ENCODE assay signal across 9 cellular contexts in genomic region chr19:42154471-42155323, GRCh38. TPM values are rescaled to one million over a fixed set of nuclear protein-coding genes. Genes with fewer than 3 reads are reported as not detected.
DNase-seq lines count a peak whose midpoint lies in the region; ATAC-seq and TF ChIP-seq lines count a peak whose summit lies in the region.
"Had no signal": no experiment of that assay in that cellular context is flagged by ENCODE, and none has a peak within 500 bp of the region (broad histone marks: within the 10 kb centered on the region; RNA-seq: fewer than 3 reads in every experiment).

No MANE protein-coding gene starts in this region.

- peak; percentile 32; the same call in 2 of the 3 replicates for ATAC-seq in SK-N-SH treated with all-trans-retinoic acid at 6 μM for 48 hours
- ATAC-seq in natural killer cell treated with Interleukin-12 subunit alpha and Interleukin-12 subunit beta and Interleukin-15 and Interleukin-18, amount 100 ng/mL, for 72 hours, result peak; percentile 45 to 72

- H3K4me3 Mint-ChIP-seq in IgD-negative memory B cell, result peak overlapping the region in 3 of 4 donors; percentile 44 to 85 (median 61)
- H3K4me3 Mint-ChIP-seq in natural killer cell treated with Interleukin-12 subunit alpha and Interleukin-12 subunit beta and Interleukin-15 and Interleukin-18, amount 100 ng/mL, for 72 hours, result peak overlapping the region; percentile 30

- peaks cover 9% of the 10 kb centered on the region for H3K36me3 Mint-ChIP-seq in IgD-negative memory B cell
- H3K36me3 Mint-ChIP-seq in natural killer cell treated with Interleukin-12 subunit alpha and Interleukin-12 subunit beta and Interleukin-15 and Interleukin-18, amount 100 ng/mL, for 72 hours, result no peaks in the 10 kb centered on the region

- in situ Hi-C loops in G401 (cut with HindIII; ENCODE audit: low sequenced_read_pairs), result no loop called here

- DNase-seq in NCI-H345 (lab: John Stamatoyannopoulos, UW), result peak; percentile 11
- no peak for DNase-seq in NCI-H345 treated with DMSO at 0.1 percent for 48 hours (lab: John Stamatoyannopoulos, UW; ENCODE audit: unreplicated experiment)
- no peak for DNase-seq in natural killer cell treated with Interleukin-12 subunit alpha and Interleukin-12 subunit beta and Interleukin-15 and Interleukin-18, amount 100 ng/mL, for 72 hours (ENCODE audit: low spot score)
- no peak for DNase-seq in COLO829 (ENCODE audit: low spot score)
- DNase-seq in G401 (ENCODE audit: low spot score), result no peak
- DNase-seq in globus pallidus (ENCODE audit: low spot score), result no peak
- DNase-seq: activated CD4-positive, alpha-beta T cell treated with anti-CD3 and anti-CD28 coated beads for 48 hours had no signal

- H3K9me3 Mint-ChIP-seq in IgD-negative memory B cell, result no peaks in the 10 kb centered on the region
- H3K9me3 Mint-ChIP-seq in natural killer cell treated with Interleukin-12 subunit alpha and Interleukin-12 subunit beta and Interleukin-15 and Interleukin-18, amount 100 ng/mL, for 72 hours, result no peaks in the 10 kb centered on the region

- H3K4me1 Mint-ChIP-seq in IgD-negative memory B cell, result peaks cover 11 to 22% (median 17%) of the 10 kb centered on the region in 3 donors
- peaks cover 25 to 27% of the 10 kb centered on the region in 2 donors for H3K4me1 Mint-ChIP-seq in natural killer cell treated with Interleukin-12 subunit alpha and Interleukin-12 subunit beta and Interleukin-15 and Interleukin-18, amount 100 ng/mL, for 72 hours (ENCODE audit: low read depth in 2 of 2)

- peaks cover under 1% of the 10 kb centered on the region for H3K27me3 Mint-ChIP-seq in IgD-negative memory B cell
- peaks cover 1 to 19% of the 10 kb centered on the region in 2 donors for H3K27me3 Mint-ChIP-seq in natural killer cell treated with Interleukin-12 subunit alpha and Interleukin-12 subunit beta and Interleukin-15 and Interleukin-18, amount 100 ng/mL, for 72 hours

- peak overlapping the region in 2 of 3 donors; percentile 0 to 33 for H3K27ac Mint-ChIP-seq in IgD-negative memory B cell
- H3K27ac Mint-ChIP-seq in natural killer cell treated with Interleukin-12 subunit alpha and Interleukin-12 subunit beta and Interleukin-15 and Interleukin-18, amount 100 ng/mL, for 72 hours, result peak overlapping the region in 1 of 2 donors; percentile 19

TF ChIP-seq in SK-N-SH treated with all-trans-retinoic acid at 6 μM for 48 hours, 23 proteins besides CTCF, POLR2A, EP300 and RAD21:
- TF ChIP-seq POU6F1 (CRISPR knock-in tag; IDR thresholded peaks at IDR 0.05; ENCODE audit: borderline replicate concordance, low read depth) (no peak), TCF4 (CRISPR knock-in tag; IDR thresholded peaks at IDR 0.05; ENCODE audit: borderline replicate concordance) (no peak), ZNF565 (CRISPR knock-in tag; conservative IDR thresholded peaks at IDR 0.05; ENCODE audit: low read depth) (no peak), ZFP30 (CRISPR knock-in tag; IDR thresholded peaks at IDR 0.05) (no peak), TSHZ2 (CRISPR knock-in tag; IDR thresholded peaks at IDR 0.05) (no peak), RARB (CRISPR knock-in tag; IDR thresholded peaks at IDR 0.05) (no peak), ZFP3 (CRISPR knock-in tag; IDR thresholded peaks at IDR 0.05) (no peak)
TF ChIP-seq in SK-N-SH treated with all-trans-retinoic acid at 6 μM for 48 hours: peak in this region for 0.

RNA-seq across cellular contexts. Expression of gene POU2F2, which starts 22.5 kb away (rescaled TPM):
- polyA plus RNA-seq in IgD-negative memory B cell, result 89.1 TPM
- total RNA-seq in natural killer cell treated with Interleukin-12 subunit alpha and Interleukin-12 subunit beta and Interleukin-15 and Interleukin-18, amount 100 ng/mL, for 72 hours, result 10 to 100 TPM; 21.6 to 30.5 TPM
- total RNA-seq in G401 (2014; rRNA removed; shearing (Covaris generic)), result not detected in 2 replicates

Comparison
In these comparisons a context has a peak if more than half of its experiments do, and no peak if none do; other contexts are left out.
1. RNA of gene POU2F2, which starts 22.5 kb away (total RNA-seq): 21.6 to 30.5 TPM in natural killer cell treated with Interleukin-12 subunit alpha and Interleukin-12 subunit beta and Interleukin-15 and Interleukin-18, amount 100 ng/mL, for 72 hours; not detected in G401; every median in the first group is over 10 times any median in the second.